In the genomic region with DNA sequence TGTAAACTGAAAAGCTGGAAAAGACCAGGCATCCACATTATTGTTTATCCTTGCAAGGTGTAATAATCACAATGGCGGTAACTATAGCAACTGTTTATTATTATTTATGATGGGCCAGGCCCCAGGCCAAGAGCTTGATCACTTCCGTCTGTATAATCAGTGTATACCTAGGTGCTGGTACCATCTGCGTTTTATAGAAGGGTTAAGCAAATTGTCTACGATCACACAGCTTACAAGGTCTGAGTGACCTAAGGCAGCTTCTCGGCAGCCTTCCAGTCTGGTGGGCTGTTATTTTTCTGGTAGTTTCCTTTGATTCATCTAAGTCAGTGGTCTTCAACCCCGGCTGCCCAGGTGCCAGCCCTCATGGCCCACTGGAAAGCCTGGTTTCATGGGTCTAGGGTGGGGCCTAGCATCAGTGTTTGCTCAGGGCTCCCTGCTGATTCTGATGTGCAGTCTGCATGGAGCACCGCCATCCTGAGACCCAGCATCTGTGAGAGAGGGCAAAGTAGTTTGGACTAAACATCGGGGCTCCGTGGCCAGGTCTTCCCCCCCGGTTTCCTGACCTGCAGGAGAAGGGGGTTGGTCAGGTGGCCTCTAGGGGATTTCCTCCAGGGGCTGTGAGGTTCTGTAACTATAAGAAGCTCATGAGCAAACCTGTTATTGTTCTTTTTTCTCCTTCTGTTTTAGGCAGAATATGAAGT, we compare ENCODE assay signal across 14 cellular contexts.
DNase-seq lines count a peak whose midpoint lies in the region; ATAC-seq and TF ChIP-seq lines count a peak whose summit lies in the region.
"Had no signal": no experiment of that assay in that cellular context is flagged by ENCODE, and none has a peak within 500 bp of the region (broad histone marks: within the 10 kb centered on the region; RNA-seq: fewer than 3 reads in every experiment).

No MANE protein-coding gene starts in this region.

- intact Hi-C loops in esophagus muscularis mucosa (cut with DNase I), result no loop called here

- TF ChIP-seq CTCF in Loucy (conservative IDR thresholded peaks at IDR 0.05; ENCODE audit: low read length), result no peak
- TF ChIP-seq CTCF in esophagus muscularis mucosa (IDR thresholded peaks at IDR 0.05), result no peak

- TF ChIP-seq POLR2A in esophagus muscularis mucosa (IDR thresholded peaks at IDR 0.05; ENCODE audit: low read depth), result no peak

- no peaks in the 10 kb centered on the region for H3K9me3 ChIP-seq in Loucy (ENCODE audit: insufficient read depth, low read depth, low read length)
- H3K9me3 ChIP-seq in esophagus muscularis mucosa, result no peaks in the 10 kb centered on the region
- H3K9me3 ChIP-seq in skeletal muscle tissue (ENCODE audit: control insufficient read depth in 3 of 3, low read length in 3 of 3), result no peaks in the 10 kb centered on the region

- no peaks in the 10 kb centered on the region for H3K79me2 ChIP-seq in Loucy (ENCODE audit: insufficient read depth, low read length)

- H3K27ac ChIP-seq in esophagus muscularis mucosa (replicated peaks in 1 of 4) (peak overlapping the region; percentile 54 to 67 (median 59)), skeletal muscle tissue (ENCODE audit: low read depth, low read length) (peak overlapping the region; percentile 54)
- H3K27ac ChIP-seq: VCaP had no signal

- no peaks in the 10 kb centered on the region for H3F3A ChIP-seq in Loucy (ENCODE audit: low read depth)

- TF ChIP-seq EP300 in esophagus muscularis mucosa (IDR thresholded peaks at IDR 0.05), result no peak

- 65% methylated on average over 7 of the region's 10 CpGs for WGBS in esophagus muscularis mucosa

- no peaks in the 10 kb centered on the region for H4K20me1 ChIP-seq in Loucy (ENCODE audit: insufficient read depth, low read length, poor library complexity, severe bottlenecking)

- no peak overlapping the region for H2AFZ ChIP-seq in Loucy (ENCODE audit: low read length)

- H3K4me3 ChIP-seq in Loucy (ENCODE audit: low read length, poor library complexity, severe bottlenecking), result peak overlapping the region; percentile 44
- no peak overlapping the region for H3K4me3 ChIP-seq in esophagus muscularis mucosa
- no peak overlapping the region for H3K4me3 ChIP-seq in skeletal muscle tissue (ENCODE audit: low read length in 3 of 3)

- peaks cover 14% of the 10 kb centered on the region; the same call in 1 of the 2 replicates for H3K36me3 ChIP-seq in Loucy (ENCODE audit: insufficient read depth, low read length)
- H3K36me3 ChIP-seq in esophagus muscularis mucosa, result peaks cover 0 to 28% (median 25%) of the 10 kb centered on the region in 4 donors
- peaks cover 0 to 7% (median 6%) of the 10 kb centered on the region in 3 donors for H3K36me3 ChIP-seq in skeletal muscle tissue (ENCODE audit: control insufficient read depth in 3 of 3, insufficient read depth in 3 of 3, low read length in 3 of 3)

- peak overlapping the region; percentile 66 for H3K4me2 ChIP-seq in Loucy (ENCODE audit: low read depth, low read length, poor library complexity, severe bottlenecking)

- ATAC-seq in activated CD4-positive, CD25-positive, alpha-beta regulatory T cell treated with anti-CD3 and anti-CD28 coated beads, Interleukin-2, amount 50 U/mL, for 24 hours, result no peak

- DNase-seq in DMS153 treated with DMSO at 0.1 percent for 48 hours (lab: John Stamatoyannopoulos, UW; ENCODE audit: unreplicated experiment), result peak; percentile 39
- DNase-seq in esophagus muscularis mucosa (ENCODE audit: extremely low spot score), result no peak
- DNase-seq in NCI-H1417 treated with DMSO at 0.1 percent for 48 hours (lab: John Stamatoyannopoulos, UW), result no peak
- no peak for DNase-seq in retina
- no peak for DNase-seq in cerebellum (ENCODE audit: low spot score)
- DNase-seq: activated T-cell treated with anti-CD3 and anti-CD28 coated beads, Interleukin-2, amount 50 U/mL, for 48 hours; HFFc6; NCI-H2171 treated with DMSO at 0.1 percent for 48 hours; stimulated activated CD4-positive, alpha-beta T cell treated with anti-CD3 and anti-CD28 coated beads, Interleukin-1b, Interleukin-23, amount 100 ng/mL, for 48 hours; stimulated activated naive CD4-positive, alpha-beta T cell had no signal

- H3K4me1 ChIP-seq in Loucy (ENCODE audit: insufficient read depth, low read length, poor library complexity, severe bottlenecking), result peaks cover 25% of the 10 kb centered on the region
- H3K4me1 ChIP-seq in esophagus muscularis mucosa, result peaks cover 33 to 46% (median 43%) of the 10 kb centered on the region in 4 donors
- H3K4me1 ChIP-seq in skeletal muscle tissue (ENCODE audit: control insufficient read depth in 3 of 3, insufficient read depth in 3 of 3, low read length in 3 of 3), result peaks cover 12 to 16% (median 15%) of the 10 kb centered on the region in 3 donors

- H3K27me3 ChIP-seq in Loucy (ENCODE audit: insufficient read depth, low read length, poor library complexity, severe bottlenecking), result no peaks in the 10 kb centered on the region
- no peaks in the 10 kb centered on the region for H3K27me3 ChIP-seq in esophagus muscularis mucosa
- H3K27me3 ChIP-seq in skeletal muscle tissue (ENCODE audit: control insufficient read depth in 3 of 3, insufficient read depth in 3 of 3, low read length in 3 of 3), result no peaks in the 10 kb centered on the region

- H3K9ac ChIP-seq in Loucy (ENCODE audit: low read depth, low read length, poor library complexity, severe bottlenecking) (peak overlapping the region; percentile 46), skeletal muscle tissue (ENCODE audit: low read depth in 1 of 3, low read length in 3 of 3) (no peak overlapping the region)

- no peaks in the 10 kb centered on the region for H3K9me2 ChIP-seq in Loucy (replicated peaks; ENCODE audit: low read depth, low read length)
